Comparison of ENCODE assay signal across 33 cellular contexts in genomic region chr5:5957737-5958136, GRCh38.
DNase-seq lines count a peak whose midpoint lies in the region; ATAC-seq, FAIRE-seq and TF ChIP-seq lines count a peak whose summit lies in the region.
"Had no signal": no experiment of that assay in that cellular context is flagged by ENCODE, and none has a peak within 500 bp of the region (broad histone marks: within the 10 kb centered on the region; RNA-seq: fewer than 3 reads in every experiment).

No MANE protein-coding gene starts in this region.

- TF ChIP-seq CTCF in HepG2 (CRISPR knock-in tag; IDR thresholded peaks at IDR 0.05) (no peak), right lobe of liver (IDR thresholded peaks at IDR 0.05) (no peak), IMR-90 (conservative IDR thresholded peaks at IDR 0.05; ENCODE audit: low read depth, low read length) (no peak), esophagus muscularis mucosa (IDR thresholded peaks at IDR 0.05) (no peak)

- H3K14ac ChIP-seq in IMR-90 (replicated peaks; ENCODE audit: low read depth, low read length), result no peak overlapping the region

- no peaks in the 10 kb centered on the region for H3K79me1 ChIP-seq in IMR-90 (ENCODE audit: low read depth in 1 of 2, low read length in 2 of 2)

- no peak overlapping the region for H4K5ac ChIP-seq in IMR-90 (ENCODE audit: low read depth, low read length)

- no peak overlapping the region for H3K4me2 ChIP-seq in HepG2 (ENCODE audit: low read depth, low read length)
- H3K4me2 ChIP-seq in IMR-90 (ENCODE audit: low read depth, low read length), result no peak overlapping the region
- H3K4me2 ChIP-seq: A549; BLaER1; BLaER1 treated with 17β-estradiol and CSF1 and Interleukin-3, amounts not matched to agents 10 nM and 100 nM had no signal

- dilution Hi-C loops in IMR-90 (cut with HindIII; ENCODE audit: low sequenced_read_pairs, unreplicated experiment), result no loop called here

- H4K91ac ChIP-seq in IMR-90 (ENCODE audit: insufficient read depth, low read depth, low read length), result no peak overlapping the region

- TF ChIP-seq RAD21 in HepG2 (CRISPR knock-in tag; IDR thresholded peaks at IDR 0.05) (no peak), IMR-90 (IDR thresholded peaks at IDR 0.05; ENCODE audit: low read length) (no peak)

- H2AFZ ChIP-seq in HepG2 (ENCODE audit: low read length) (no peak overlapping the region), IMR-90 (replicated peaks; ENCODE audit: low read length, poor library complexity) (no peak overlapping the region)

- no peak overlapping the region for H3K56ac ChIP-seq in IMR-90 (ENCODE audit: extremely low read depth, insufficient read depth, low read length)

- H3K23ac ChIP-seq in IMR-90 (ENCODE audit: low read depth, low read length), result no peak overlapping the region

- WGBS in HepG2 (ENCODE audit: low lambda C conversion rate), result 4% methylated on average over 2 of the region's 2 CpGs
- 33% methylated on average over 2 of the region's 2 CpGs for WGBS in right lobe of liver (ENCODE audit: insufficient coverage, low coverage, low lambda C conversion rate, missing lambda C conversion rate)
- 41% methylated on average over 2 of the region's 2 CpGs; no CpG with 5 or more reads in 1 of the 2 experiments for WGBS in IMR-90 (ENCODE audit: extremely low coverage in 2 of 2, insufficient read length in 1 of 2), 2 experiments
- WGBS in esophagus muscularis mucosa, result 73% methylated on average over 2 of the region's 2 CpGs

- POLR2A ChIA-PET in HepG2 (lab: Yijun Ruan, JAX), result no interaction called here
- POLR2A ChIA-PET in IMR-90 (lab: Charles Lee; ENCODE audit: unreplicated experiment), result no interaction called here

- H3K27ac ChIP-seq in HepG2 (ENCODE audit: extremely low read length, insufficient read depth, low read length) (no peak overlapping the region), right lobe of liver (no peak overlapping the region), IMR-90 (ENCODE audit: insufficient read depth, low read length) (no peak overlapping the region), esophagus muscularis mucosa (replicated peaks in 1 of 4) (no peak overlapping the region), caudate nucleus (ENCODE audit: low read depth, low read length) (no peak overlapping the region)
- H3K27ac ChIP-seq: 22Rv1; A549; BLaER1; BLaER1 treated with 17β-estradiol and CSF1 and Interleukin-3, amounts not matched to agents 10 nM and 100 nM; C4-2B had no signal

- H3K9me3 ChIP-seq in HepG2 (ENCODE audit: low read length), result no peaks in the 10 kb centered on the region
- no peaks in the 10 kb centered on the region for H3K9me3 ChIP-seq in right lobe of liver
- H3K9me3 ChIP-seq in IMR-90 (ENCODE audit: control insufficient read depth, insufficient read depth, low read length), result peaks cover 29% of the 10 kb centered on the region
- H3K9me3 ChIP-seq in esophagus muscularis mucosa, result no peaks in the 10 kb centered on the region
- H3K9me3 ChIP-seq: BE2C, Caco-2 had no signal

- no peak overlapping the region for H3K4me3 ChIP-seq in HepG2 (replicated peaks in 1 of 3; ENCODE audit: insufficient read depth in 1 of 3, low read depth in 2 of 3, low read length in 3 of 3)
- no peak overlapping the region for H3K4me3 ChIP-seq in right lobe of liver
- H3K4me3 ChIP-seq in IMR-90 (ENCODE audit: insufficient read depth, low read depth, low read length), result no peak overlapping the region
- H3K4me3 ChIP-seq in esophagus muscularis mucosa, result no peak overlapping the region
- H3K4me3 ChIP-seq: A549; BLaER1; BLaER1 treated with 17β-estradiol and CSF1 and Interleukin-3, amounts not matched to agents 10 nM and 100 nM had no signal

- H2AK9ac ChIP-seq in IMR-90 (replicated peaks; ENCODE audit: low read depth, low read length, poor library complexity), result no peak overlapping the region

- ATAC-seq in HepG2 (no peak), right lobe of liver (no peak), IMR-90 (ENCODE audit: low read depth) (no peak)
- ATAC-seq: A549; CD8-positive, alpha-beta T cell had no signal

- DNase-seq in HepG2 (ENCODE audit: low spot score) (no peak), right lobe of liver (no peak), IMR-90 (no peak), esophagus muscularis mucosa (ENCODE audit: extremely low spot score) (peak; percentile 75), caudate nucleus (lab: John Stamatoyannopoulos, UW) (no peak), NCI-H774 (lab: John Stamatoyannopoulos, UW) (no peak)
- DNase-seq: 8988T; ACHN; AML-193; BE2C; C1 segment of cervical spinal cord; Caco-2; Calu3; CD4-positive, alpha-beta memory T cell; CD4-positive, alpha-beta T cell; CD4-positive, CD25-positive, alpha-beta regulatory T cell; CD8-positive, alpha-beta memory T cell; CD8-positive, alpha-beta T cell; COR-L47; DMS 273 treated with DMSO at 0.1 percent for 48 hours; DMS153; DMS53; DMS79; DMS79 treated with DMSO at 0.1 percent for 48 hours; DND-41; EL had no signal

- no peak overlapping the region for H2AK5ac ChIP-seq in IMR-90 (ENCODE audit: low read depth, low read length)

- H3K36me3 ChIP-seq in HepG2 (replicated peaks in 1 of 2; ENCODE audit: control insufficient read depth in 1 of 2, insufficient read depth in 2 of 2, low read length in 2 of 2) (no peaks in the 10 kb centered on the region), right lobe of liver (no peaks in the 10 kb centered on the region), IMR-90 (ENCODE audit: control insufficient read depth, insufficient read depth, low read length) (no peaks in the 10 kb centered on the region), esophagus muscularis mucosa (no peaks in the 10 kb centered on the region)
- H3K36me3 ChIP-seq: BE2C; BLaER1; BLaER1 treated with 17β-estradiol and CSF1 and Interleukin-3, amounts not matched to agents 10 nM and 100 nM had no signal

- H4K20me1 ChIP-seq in HepG2 (ENCODE audit: insufficient read depth, low read length) (no peaks in the 10 kb centered on the region), IMR-90 (ENCODE audit: insufficient read depth, low read length) (no peaks in the 10 kb centered on the region)
- H4K20me1 ChIP-seq: BLaER1; BLaER1 treated with 17β-estradiol and CSF1 and Interleukin-3, amounts not matched to agents 10 nM and 100 nM had no signal

- H4K8ac ChIP-seq in IMR-90 (ENCODE audit: low read depth in 2 of 2, low read length in 2 of 2), result no peak overlapping the region

- CTCF ChIA-PET in HepG2 (lab: Yijun Ruan, JAX; ENCODE audit: low intra/inter-chr PET ratio, low total read pairs), result no interaction called here
- CTCF ChIA-PET in IMR-90 (lab: Yijun Ruan, JAX), result no interaction called here

- no peak overlapping the region for H3K18ac ChIP-seq in IMR-90 (ENCODE audit: low read depth, low read length)

- in situ Hi-C loops in HepG2 (cut with HindIII; ENCODE audit: extremely low pct_ligation_motif_present, low pct_unique_long_range_greater_than_20kb), result no loop called here
- in situ Hi-C loops in IMR-90 (cut with MboI; ENCODE audit: low sequenced_read_pairs), result no loop called here

- BruUV-seq in HepG2 (replicated peaks; lab: Mats Ljungman, UMichigan) (no TSS peak), IMR-90 (replicated peaks; lab: Mats Ljungman, UMichigan) (no TSS peak)

- H2BK5ac ChIP-seq in IMR-90 (ENCODE audit: low read depth, low read length, poor library complexity, severe bottlenecking), result no peak overlapping the region

- H3K4ac ChIP-seq in IMR-90 (ENCODE audit: low read depth, low read length), result no peak overlapping the region

- no peaks in the 10 kb centered on the region for H3K9me1 ChIP-seq in IMR-90 (ENCODE audit: insufficient read depth, low read length)

- H3K27me3 ChIP-seq in HepG2 (ENCODE audit: control insufficient read depth in 1 of 2, insufficient read depth in 2 of 2, low read length in 2 of 2), result no peaks in the 10 kb centered on the region
- no peaks in the 10 kb centered on the region for H3K27me3 ChIP-seq in right lobe of liver
- no peaks in the 10 kb centered on the region for H3K27me3 ChIP-seq in IMR-90 (ENCODE audit: control insufficient read depth, insufficient read depth, low read length)
- no peaks in the 10 kb centered on the region for H3K27me3 ChIP-seq in esophagus muscularis mucosa
- H3K27me3 ChIP-seq: BE2C; BLaER1; BLaER1 treated with 17β-estradiol and CSF1 and Interleukin-3, amounts not matched to agents 10 nM and 100 nM had no signal

- TF ChIP-seq EP300 in HepG2 (IDR thresholded peaks at IDR 0.05; ENCODE audit: low read depth in 2 of 2, low read length in 2 of 2), result no peak
- TF ChIP-seq EP300 in HepG2 (CRISPR knock-in tag; IDR thresholded peaks at IDR 0.05; ENCODE audit: borderline replicate concordance), result no peak
- no peak for TF ChIP-seq EP300 in esophagus muscularis mucosa (IDR thresholded peaks at IDR 0.05)

- no peak for TF ChIP-seq POLR2A in HepG2 (IDR thresholded peaks at IDR 0.05; ENCODE audit: insufficient read depth in 1 of 2, low read depth in 2 of 2, low read length in 2 of 2)
- TF ChIP-seq POLR2A in right lobe of liver (IDR thresholded peaks at IDR 0.05), result no peak
- TF ChIP-seq POLR2A in IMR-90 (IDR thresholded peaks at IDR 0.05; ENCODE audit: low read depth, low read length), result no peak
- TF ChIP-seq POLR2A in esophagus muscularis mucosa (IDR thresholded peaks at IDR 0.05; ENCODE audit: low read depth), result no peak

- no peak for FAIRE-seq in HepG2 (lab: Jason Lieb, UNC)
- FAIRE-seq: A204.1, A549, D721Med had no signal

- H3K79me2 ChIP-seq in HepG2 (ENCODE audit: insufficient read depth, low read length), result no peaks in the 10 kb centered on the region

- H2BK120ac ChIP-seq in IMR-90 (ENCODE audit: low read depth, low read length), result no peak overlapping the region

- peaks cover 10% of the 10 kb centered on the region for H3K4me1 ChIP-seq in HepG2 (ENCODE audit: insufficient read depth, low read length)
- no peaks in the 10 kb centered on the region for H3K4me1 ChIP-seq in right lobe of liver
- no peaks in the 10 kb centered on the region for H3K4me1 ChIP-seq in IMR-90 (ENCODE audit: control insufficient read depth, insufficient read depth, low read length)
- no peaks in the 10 kb centered on the region for H3K4me1 ChIP-seq in esophagus muscularis mucosa
- H3K4me1 ChIP-seq: A549; BE2C; BLaER1; BLaER1 treated with 17β-estradiol and CSF1 and Interleukin-3, amounts not matched to agents 10 nM and 100 nM; Caco-2 had no signal

- intact Hi-C loops in HepG2 (cut with micrococcal nuclease; ENCODE audit: unreplicated experiment) (no loop called here), right lobe of liver (cut with DNase I) (no loop called here), IMR-90 (cut with micrococcal nuclease) (no loop called here), esophagus muscularis mucosa (cut with DNase I) (no loop called here)

- H3K9ac ChIP-seq in HepG2 (ENCODE audit: insufficient read depth, low read depth, low read length) (no peak overlapping the region), IMR-90 (ENCODE audit: low read depth, low read length) (no peak overlapping the region)
- H3K9ac ChIP-seq: BLaER1; BLaER1 treated with 17β-estradiol and CSF1 and Interleukin-3, amounts not matched to agents 10 nM and 100 nM had no signal

- H2BK15ac ChIP-seq in IMR-90 (ENCODE audit: low read depth, low read length), result no peak overlapping the region

- H2BK20ac ChIP-seq in IMR-90 (ENCODE audit: low read depth, low read length), result no peak overlapping the region

TF ChIP-seq in IMR-90, 13 proteins besides CTCF, POLR2A, EP300 and RAD21:
- TF ChIP-seq CEBPB (IDR thresholded peaks at IDR 0.05; ENCODE audit: low read depth, low read length), result peak; percentile 54
- no peak for TF ChIP-seq NFE2L2 (IDR thresholded peaks at IDR 0.05; ENCODE audit: low read depth, low read length)
